Comparison of ENCODE assay signal across 1 cellular context in the genomic region with DNA sequence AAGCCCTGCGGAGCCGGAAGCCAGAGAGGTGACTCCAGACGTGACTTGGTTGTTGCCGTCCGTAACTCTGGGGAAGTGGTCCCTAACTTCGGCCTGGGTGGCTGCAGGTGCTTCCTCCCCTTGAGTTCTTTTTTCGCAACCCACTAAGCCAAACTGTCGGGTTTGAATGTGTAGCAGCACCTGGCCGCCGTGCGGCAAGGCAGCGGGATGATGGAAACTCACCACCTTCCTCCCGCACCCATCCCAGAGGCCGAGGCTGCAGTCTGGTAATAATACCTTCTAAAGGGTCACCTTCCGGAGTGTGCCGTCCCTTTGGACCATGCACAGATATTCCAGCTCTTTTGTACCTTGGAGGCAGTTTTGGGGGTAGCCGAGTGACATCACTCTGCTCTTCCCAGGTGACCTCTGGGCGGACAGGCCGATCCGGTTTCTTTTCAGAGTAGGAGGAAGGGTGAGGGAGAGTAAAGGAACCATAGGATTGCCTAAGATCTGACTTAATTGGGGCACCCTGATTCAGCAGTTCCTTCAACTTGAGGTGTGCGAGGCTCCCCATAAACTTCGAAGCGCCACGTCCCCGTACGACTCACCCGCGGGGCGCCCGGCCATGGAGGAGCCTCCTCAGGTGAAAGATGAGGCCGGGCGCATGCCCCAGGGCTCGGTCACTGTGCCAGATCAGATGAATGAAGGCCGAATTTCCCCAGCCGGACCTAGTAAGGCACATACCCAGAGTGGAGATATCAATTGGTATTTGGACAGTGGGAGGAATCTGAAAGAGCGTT.
TF ChIP-seq lines count a peak whose summit lies in the region.

No MANE protein-coding gene starts in this region.

TF ChIP-seq in IMR-90, 13 proteins besides CTCF, POLR2A, EP300 and RAD21:
- TF ChIP-seq MXI1 (IDR thresholded peaks at IDR 0.05; ENCODE audit: borderline replicate concordance, low read depth, low read length): no peak
- TF ChIP-seq, protein P1, sequence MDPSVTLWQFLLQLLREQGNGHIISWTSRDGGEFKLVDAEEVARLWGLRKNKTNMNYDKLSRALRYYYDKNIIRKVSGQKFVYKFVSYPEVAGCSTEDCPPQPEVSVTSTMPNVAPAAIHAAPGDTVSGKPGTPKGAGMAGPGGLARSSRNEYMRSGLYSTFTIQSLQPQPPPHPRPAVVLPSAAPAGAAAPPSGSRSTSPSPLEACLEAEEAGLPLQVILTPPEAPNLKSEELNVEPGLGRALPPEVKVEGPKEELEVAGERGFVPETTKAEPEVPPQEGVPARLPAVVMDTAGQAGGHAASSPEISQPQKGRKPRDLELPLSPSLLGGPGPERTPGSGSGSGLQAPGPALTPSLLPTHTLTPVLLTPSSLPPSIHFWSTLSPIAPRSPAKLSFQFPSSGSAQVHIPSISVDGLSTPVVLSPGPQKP (IDR thresholded peaks at IDR 0.05; ENCODE audit: borderline replicate concordance, low read depth, low read length): no peak
- TF ChIP-seq NFE2L2 (IDR thresholded peaks at IDR 0.05; ENCODE audit: low read depth, low read length): no peak
- TF ChIP-seq MAZ (IDR thresholded peaks at IDR 0.05; ENCODE audit: borderline replicate concordance, low read depth, low read length): no peak
- TF ChIP-seq RFX5 (IDR thresholded peaks at IDR 0.05; ENCODE audit: low read depth, low read length): no peak
- TF ChIP-seq FOS (IDR thresholded peaks at IDR 0.05; ENCODE audit: low read depth, low read length): no peak
- TF ChIP-seq, protein P2, sequence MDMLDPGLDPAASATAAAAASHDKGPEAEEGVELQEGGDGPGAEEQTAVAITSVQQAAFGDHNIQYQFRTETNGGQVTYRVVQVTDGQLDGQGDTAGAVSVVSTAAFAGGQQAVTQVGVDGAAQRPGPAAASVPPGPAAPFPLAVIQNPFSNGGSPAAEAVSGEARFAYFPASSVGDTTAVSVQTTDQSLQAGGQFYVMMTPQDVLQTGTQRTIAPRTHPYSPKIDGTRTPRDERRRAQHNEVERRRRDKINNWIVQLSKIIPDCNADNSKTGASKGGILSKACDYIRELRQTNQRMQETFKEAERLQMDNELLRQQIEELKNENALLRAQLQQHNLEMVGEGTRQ (IDR thresholded peaks at IDR 0.05; ENCODE audit: low read depth, low read length): no peak
- TF ChIP-seq MAFK (IDR thresholded peaks at IDR 0.05; ENCODE audit: low read depth, low read length): no peak
- TF ChIP-seq RCOR1 (IDR thresholded peaks at IDR 0.05; ENCODE audit: insufficient replicate concordance, low read length): no peak
- no peak for TF ChIP-seq CHD1 (IDR thresholded peaks at IDR 0.05; ENCODE audit: low read depth, low read length)
- TF ChIP-seq BHLHE40 (IDR thresholded peaks at IDR 0.05; ENCODE audit: low read depth, low read length): no peak
- TF ChIP-seq SMC3 (IDR thresholded peaks at IDR 0.05; ENCODE audit: low read depth, low read length): no peak
